ENCODE assay signal across 1 cellular context in the genomic region with DNA sequence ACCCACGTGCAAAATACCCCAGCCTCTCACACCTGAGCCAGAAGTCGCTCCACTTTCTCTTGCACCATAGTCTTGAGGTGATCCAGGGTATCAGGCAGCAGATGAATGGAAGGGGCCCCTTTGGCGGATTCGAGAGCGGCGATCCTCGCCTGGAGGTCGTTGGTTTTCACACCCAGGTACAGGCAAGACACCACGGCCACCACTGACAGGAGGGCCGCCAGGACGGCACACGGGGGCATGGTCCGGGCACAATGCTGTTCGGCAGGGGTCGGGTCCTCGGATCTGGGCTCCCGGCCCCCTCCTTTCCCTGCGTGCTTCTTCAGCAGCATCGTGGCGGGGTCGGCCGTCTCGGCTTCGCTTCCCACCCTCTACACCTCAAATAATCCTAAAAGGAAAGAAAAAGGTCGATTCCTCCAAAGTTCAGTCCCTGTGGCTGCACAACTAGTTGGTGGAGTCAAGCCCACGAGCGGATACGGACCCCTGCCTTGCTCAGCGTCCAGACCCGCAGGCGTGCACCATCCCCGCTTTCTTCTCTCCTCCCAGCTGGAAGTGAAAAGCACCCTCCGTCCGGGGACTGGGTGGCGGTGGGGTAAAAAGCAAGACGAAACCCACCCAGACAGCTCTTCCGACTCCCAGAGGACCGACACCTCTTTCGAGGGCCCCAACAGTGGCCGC.
TF ChIP-seq lines count a peak whose summit lies in the region.

No MANE protein-coding gene starts in this region.

TF ChIP-seq in WTC11, 78 proteins besides CTCF, POLR2A, EP300 and RAD21 (continued from another document):
- TF ChIP-seq AFF4 (CRISPR knock-in tag; IDR thresholded peaks at IDR 0.05; ENCODE audit: borderline replicate concordance) (no peak), SMAD3 (CRISPR knock-in tag; IDR thresholded peaks at IDR 0.05; ENCODE audit: borderline replicate concordance) (no peak), ARID4B (CRISPR knock-in tag; IDR thresholded peaks at IDR 0.05; ENCODE audit: borderline replicate concordance) (no peak), ZNF263 (CRISPR knock-in tag; IDR thresholded peaks at IDR 0.05; ENCODE audit: low read depth) (no peak), JUN (CRISPR knock-in tag; IDR thresholded peaks at IDR 0.05) (no peak)
TF ChIP-seq in WTC11: peak in this region for 3.
